ENCODE assay signal across 8 cellular contexts in genomic region chr5:81425569-81425968, GRCh38. TPM values are rescaled to one million over a fixed set of nuclear protein-coding genes. Genes with fewer than 3 reads are reported as not detected.
A peak's percentile ranks its signal among the peaks of the same experiment; 100 is the strongest.
DNase-seq lines count a peak whose midpoint lies in the region; ATAC-seq, FAIRE-seq and TF ChIP-seq lines count a peak whose summit lies in the region.

No MANE protein-coding gene starts in this region.

- FAIRE-seq in small intestine (lab: Jason Lieb, UNC): peak; percentile 15

- TF ChIP-seq CTCF in VCaP (conservative IDR thresholded peaks at IDR 0.05) (peak; percentile 69), heart right ventricle (IDR thresholded peaks at IDR 0.05) (peak; percentile 63 to 80 (median 71))

- H3K4me3 ChIP-seq in heart right ventricle: no peak overlapping the region
- H3K4me3 ChIP-seq in small intestine (ENCODE audit: low read depth in 1 of 2, low read length in 2 of 2): no peak overlapping the region
- H3K4me3 ChIP-seq in MG63: no peak overlapping the region

- H3K4me1 ChIP-seq in heart right ventricle (peaks cover 0 to 34% (median 20%) of the 10 kb centered on the region in 9 donors), small intestine (ENCODE audit: control insufficient read depth in 2 of 2, insufficient read depth in 1 of 2, low read depth in 1 of 2, low read length in 1 of 2) (no peaks in the 10 kb centered on the region)

- no peak for DNase-seq in stimulated activated naive CD8-positive, alpha-beta T cell treated with anti-CD3 and anti-CD28 coated beads, Interleukin-15, amount 100 ng/mL, for 72 hours
- no peak for DNase-seq in stimulated activated naive CD8-positive, alpha-beta T cell treated with anti-CD3 and anti-CD28 coated beads, Interleukin-15, Interleukin-2, amounts not matched to agents 100 U/mL and 50 U/mL, for 24 hours
- DNase-seq in NCI-H1694 treated with DMSO at 0.1 percent for 48 hours (lab: John Stamatoyannopoulos, UW) (peak; percentile 56), heart right ventricle (no peak), small intestine (peak; percentile 35), MG63 (no peak)

- H3K4me1 Mint-ChIP-seq in stimulated activated naive CD8-positive, alpha-beta T cell treated with anti-CD3 and anti-CD28 coated beads, Interleukin-15, amount 100 ng/mL, for 72 hours: peaks cover 37% of the 10 kb centered on the region

- ATAC-seq in stimulated activated naive CD8-positive, alpha-beta T cell treated with anti-CD3 and anti-CD28 coated beads, Interleukin-15, amount 100 ng/mL, for 72 hours: peak; percentile 53
- ATAC-seq in stimulated activated naive CD8-positive, alpha-beta T cell treated with anti-CD3 and anti-CD28 coated beads, Interleukin-15, Interleukin-2, amounts not matched to agents 100 U/mL and 50 U/mL, for 24 hours: no peak
- ATAC-seq in heart right ventricle (peak in 7 of 8 donors; percentile 33 to 81 (median 65)), GM21447 (IDR thresholded peaks at IDR 0.05; ENCODE audit: unreplicated experiment) (no peak)

- H3K27ac ChIP-seq in VCaP (no peak overlapping the region), heart right ventricle (peak overlapping the region in 4 of 10 donors; percentile 14 to 57 (median 30)), small intestine (ENCODE audit: low read depth in 1 of 2, low read length in 1 of 2) (no peak overlapping the region)

- 3 to 8% methylated on average over 2 of the region's 2 CpGs for WGBS in heart right ventricle, 2 donors
- WGBS in small intestine, 3 donors: 4 to 9% (median 5%) methylated on average over 2 of the region's 2 CpGs

- no peak overlapping the region for H3K27ac Mint-ChIP-seq in stimulated activated naive CD8-positive, alpha-beta T cell treated with anti-CD3 and anti-CD28 coated beads, Interleukin-15, amount 100 ng/mL, for 72 hours

- H3K27me3 Mint-ChIP-seq in stimulated activated naive CD8-positive, alpha-beta T cell treated with anti-CD3 and anti-CD28 coated beads, Interleukin-15, amount 100 ng/mL, for 72 hours: no peaks in the 10 kb centered on the region

- no peaks in the 10 kb centered on the region for H3K9me3 ChIP-seq in heart right ventricle
- no peaks in the 10 kb centered on the region for H3K9me3 ChIP-seq in small intestine (ENCODE audit: control insufficient read depth, low read depth)
- H3K9me3 ChIP-seq in MG63: no peaks in the 10 kb centered on the region

- H3K9me3 Mint-ChIP-seq in stimulated activated naive CD8-positive, alpha-beta T cell treated with anti-CD3 and anti-CD28 coated beads, Interleukin-15, amount 100 ng/mL, for 72 hours: no peaks in the 10 kb centered on the region

- intact Hi-C loops in heart right ventricle (cut with DNase I): loop anchor here (1.0 to 10.0 kb wide), 13 partner anchors 319 to 802 kb away; partner anchors contain the start of gene SSBP2 (in 3 of the 10)

- H3K4me3 Mint-ChIP-seq in stimulated activated naive CD8-positive, alpha-beta T cell treated with anti-CD3 and anti-CD28 coated beads, Interleukin-15, amount 100 ng/mL, for 72 hours: no peak overlapping the region

- H3K27me3 ChIP-seq in heart right ventricle: no peaks in the 10 kb centered on the region
- H3K27me3 ChIP-seq in small intestine (ENCODE audit: control insufficient read depth in 2 of 2, insufficient read depth in 2 of 2, low read length in 2 of 2): no peaks in the 10 kb centered on the region
- H3K27me3 ChIP-seq in MG63: no peaks in the 10 kb centered on the region

- peaks cover 0 to 20% (median 0%) of the 10 kb centered on the region in 9 donors for H3K36me3 ChIP-seq in heart right ventricle
- no peaks in the 10 kb centered on the region for H3K36me3 ChIP-seq in small intestine (ENCODE audit: control insufficient read depth in 2 of 2, insufficient read depth in 2 of 2, low read length in 2 of 2)
- no peaks in the 10 kb centered on the region for H3K36me3 ChIP-seq in MG63

RNA-seq across cellular contexts. Expression of gene ACOT12, which starts 31.6 kb away (rescaled TPM):
- not detected for total RNA-seq in heart right ventricle
- polyA plus RNA-seq in heart right ventricle (under 1 TPM in 1 of 2 donors, not detected in 1; 0.15 TPM), small intestine (under 1 TPM in 2 of 3 donors, not detected in 1; 0.22 to 0.31 TPM)
- not detected in 2 replicates for total RNA-seq in MG63 (2014; rRNA removed; shearing (Covaris generic); ENCODE audit: low replicate concordance)

Comparison
In these comparisons a context has a peak if more than half of its experiments do, and no peak if none do; other contexts are left out.
1. ATAC-seq: peak in stimulated activated naive CD8-positive, alpha-beta T cell treated with anti-CD3 and anti-CD28 coated beads, Interleukin-15, amount 100 ng/mL, for 72 hours (single experiment) and heart right ventricle (7 of 8); none in stimulated activated naive CD8-positive, alpha-beta T cell treated with anti-CD3 and anti-CD28 coated beads, Interleukin-15, Interleukin-2, amounts not matched to agents 100 U/mL and 50 U/mL, for 24 hours (single experiment) and GM21447 (single experiment).
2. DNase-seq: peak in NCI-H1694 treated with DMSO at 0.1 percent for 48 hours (single experiment) and small intestine (single experiment); none in stimulated activated naive CD8-positive, alpha-beta T cell treated with anti-CD3 and anti-CD28 coated beads, Interleukin-15, amount 100 ng/mL, for 72 hours (0 of 2), stimulated activated naive CD8-positive, alpha-beta T cell treated with anti-CD3 and anti-CD28 coated beads, Interleukin-15, Interleukin-2, amounts not matched to agents 100 U/mL and 50 U/mL, for 24 hours (single experiment), heart right ventricle (0 of 2) and MG63 (single experiment).